10 cellular contexts compared by ENCODE assay signal in the genomic region with DNA sequence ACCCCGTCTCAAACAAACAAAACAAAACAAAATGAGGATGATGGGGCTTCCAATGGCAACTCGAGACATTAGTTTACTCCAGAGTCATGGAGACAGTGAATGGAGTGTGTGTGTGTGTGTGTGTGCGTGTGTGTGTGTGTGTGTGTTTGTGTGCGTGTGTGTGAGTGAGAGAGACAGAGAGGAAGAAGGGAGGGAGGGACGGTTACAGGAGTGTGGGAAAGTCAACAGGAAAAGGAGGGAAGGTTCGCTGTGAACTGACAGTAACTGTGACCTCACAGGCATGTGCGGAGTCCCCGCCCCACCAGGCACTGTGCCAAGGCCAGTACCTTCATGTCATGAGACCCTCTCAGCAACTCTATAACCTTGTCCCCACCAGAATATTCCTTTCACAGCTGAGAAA. TPM values are rescaled to one million over a fixed set of nuclear protein-coding genes. Genes with fewer than 3 reads are reported as not detected.
DNase-seq lines count a peak whose midpoint lies in the region; ATAC-seq, FAIRE-seq and TF ChIP-seq lines count a peak whose summit lies in the region.
"Not testable (repeated sequence)": the region's sequence is repeated elsewhere in the genome, so short reads cannot be mapped to it uniquely, and the experiment has no call there.
"Had no signal": no experiment of that assay in that cellular context is flagged by ENCODE, and none has a peak within 500 bp of the region (broad histone marks: within the 10 kb centered on the region; RNA-seq: fewer than 3 reads in every experiment).

No MANE protein-coding gene starts in this region.

- H3K4me1 ChIP-seq in DND-41 (ENCODE audit: insufficient read depth, low read length) = peaks cover 16% of the 10 kb centered on the region
- not testable (repeated sequence) for H3K4me1 ChIP-seq in transverse colon

- not testable (repeated sequence) for H3K4me2 ChIP-seq in DND-41 (ENCODE audit: insufficient read depth, low read length)

- not testable (repeated sequence) for H3K9ac ChIP-seq in DND-41 (ENCODE audit: low read depth, low read length)

- intact Hi-C loops in transverse colon (cut with DNase I; ENCODE audit: low total_unique reads) = not testable (repeated sequence)

- peak; percentile 79 for ATAC-seq in DND-41 (ENCODE audit: insufficient read depth, low read depth)

- not testable (repeated sequence) for H3K36me3 Mint-ChIP-seq in mesothelial cell of epicardium

- H3K36me3 ChIP-seq in DND-41 (ENCODE audit: insufficient read depth, low read length); bronchial epithelial cell (ENCODE audit: control insufficient read depth, insufficient read depth, low read length); transverse colon: not testable (repeated sequence)

- H3K9me3 Mint-ChIP-seq in mesothelial cell of epicardium = not testable (repeated sequence)

- not testable (repeated sequence) for TF ChIP-seq EP300 in transverse colon (IDR thresholded peaks at IDR 0.05; ENCODE audit: low read depth)

- H3K4me1 Mint-ChIP-seq in mesothelial cell of epicardium = not testable (repeated sequence)

- H3K79me2 ChIP-seq in DND-41 (ENCODE audit: insufficient read depth, low read length) = not testable (repeated sequence)

- not testable (repeated sequence) for H3K9me3 ChIP-seq in DND-41 (ENCODE audit: insufficient read depth, low read length, severe bottlenecking); transverse colon

- H3K4me3 Mint-ChIP-seq in mesothelial cell of epicardium = not testable (repeated sequence)

- not testable (repeated sequence) for H3K27me3 Mint-ChIP-seq in mesothelial cell of epicardium (ENCODE audit: low read depth)

- not testable (repeated sequence) for H4K20me1 ChIP-seq in DND-41 (ENCODE audit: insufficient read depth, low read length)

- peak overlapping the region; percentile 31 for H3K27ac Mint-ChIP-seq in mesothelial cell of epicardium

- H3K4me3 ChIP-seq in DND-41 (ENCODE audit: low read depth in 1 of 2, low read length in 2 of 2); bronchial epithelial cell (ENCODE audit: low read depth, low read length); transverse colon: not testable (repeated sequence)

- DNase-seq in DND-41 = peak; percentile 69
- peak; percentile 7 for DNase-seq in NCI-H1105 (lab: John Stamatoyannopoulos, UW)
- peak; percentile 56 for DNase-seq in NCI-H345 treated with DMSO at 0.1 percent for 48 hours (lab: John Stamatoyannopoulos, UW; ENCODE audit: unreplicated experiment)
- peak; percentile 86 for DNase-seq in SK-MEL-5 (ENCODE audit: low read depth, low spot score)
- DNase-seq in bronchial epithelial cell (ENCODE audit: low read depth) = peak; percentile 21
- DNase-seq in glomerular endothelial cell (ENCODE audit: extremely low read depth, low read depth, low spot score) = peak; percentile 18
- not testable (repeated sequence) for DNase-seq in mesothelial cell of epicardium (ENCODE audit: low spot score in 2 of 2, unreplicated experiment in 2 of 2)
- peak; percentile 44 for DNase-seq in transverse colon

- peak overlapping the region; percentile 66 for H3K27ac ChIP-seq in DND-41 (ENCODE audit: low read length)
- H3K27ac ChIP-seq in transverse colon = not testable (repeated sequence)

- not testable (repeated sequence) for H3K27me3 ChIP-seq in DND-41 (ENCODE audit: insufficient read depth, low read length, poor library complexity); bronchial epithelial cell (ENCODE audit: control insufficient read depth, insufficient read depth, low read length); transverse colon

- not testable (repeated sequence) for FAIRE-seq in bronchial epithelial cell (lab: Jason Lieb, UNC)

- in situ Hi-C loops in SK-MEL-5 (cut with HindIII; ENCODE audit: low pct_unique_long_range_greater_than_20kb, low sequenced_read_pairs); transverse colon (cut with MboI; ENCODE audit: low pct_ligation_motif_present in 1 of 4, low pct_unique_long_range_greater_than_20kb in 1 of 4, low sequenced_read_pairs in 3 of 4): not testable (repeated sequence)

- not testable (repeated sequence) for TF ChIP-seq POLR2A in transverse colon (IDR thresholded peaks at IDR 0.05)

- TF ChIP-seq CTCF in DND-41 (IDR thresholded peaks at IDR 0.05; ENCODE audit: borderline replicate concordance, extremely low read depth, low read length, poor library complexity, severe bottlenecking); bronchial epithelial cell (IDR thresholded peaks at IDR 0.05; ENCODE audit: insufficient read depth, low read length, severe bottlenecking); mesothelial cell of epicardium (IDR thresholded peaks at IDR 0.05; ENCODE audit: unreplicated experiment); transverse colon (IDR thresholded peaks at IDR 0.05): not testable (repeated sequence)

- H2AFZ ChIP-seq in DND-41 (ENCODE audit: low read depth, low read length) = peak overlapping the region; percentile 83

- WGBS in transverse colon (ENCODE audit: low coverage in 1 of 2), 2 donors = 10 to 25% methylated on average over 7 to 8 of the region's 8 CpGs

RNA-seq across cellular contexts. Expression of gene FZD9, which starts 13.6 kb away (rescaled TPM):
- 1.7 and 2.3 TPM in 2 replicates for total RNA-seq in SK-MEL-5 (2014; rRNA removed; shearing (Covaris generic))
- 2.1 and 3.2 TPM in 2 replicates for polyA plus RNA-seq in SK-MEL-5 (2015; cell fraction: cytosol; rRNA removed)
- 0.07 and 0.72 TPM in 2 replicates for polyA plus RNA-seq in SK-MEL-5 (2015; cell fraction: nucleus; rRNA removed)
- total RNA-seq in bronchial epithelial cell (0.51 and 1.1 TPM in 2 replicates), glomerular endothelial cell (1.6 and 1.9 TPM in 2 replicates), mesothelial cell of epicardium (0.66 to 1.1 TPM (median 1.0 TPM) in 3 replicates), transverse colon (1 to 10 TPM in 1 of 4 donors, under 1 TPM in 2, not detected in 1; 0.48 to 2.2 (median 0.82) TPM)
- total RNA-seq: activated CD4-positive, alpha-beta memory T cell treated with anti-CD3 and anti-CD28 coated beads, Interleukin-2, amount 10 ng/mL, durations not matched to agents 7 days and 5 days; T-helper 17 cell had no signal
